ENCODE assay signal across 6 cellular contexts in the genomic region with DNA sequence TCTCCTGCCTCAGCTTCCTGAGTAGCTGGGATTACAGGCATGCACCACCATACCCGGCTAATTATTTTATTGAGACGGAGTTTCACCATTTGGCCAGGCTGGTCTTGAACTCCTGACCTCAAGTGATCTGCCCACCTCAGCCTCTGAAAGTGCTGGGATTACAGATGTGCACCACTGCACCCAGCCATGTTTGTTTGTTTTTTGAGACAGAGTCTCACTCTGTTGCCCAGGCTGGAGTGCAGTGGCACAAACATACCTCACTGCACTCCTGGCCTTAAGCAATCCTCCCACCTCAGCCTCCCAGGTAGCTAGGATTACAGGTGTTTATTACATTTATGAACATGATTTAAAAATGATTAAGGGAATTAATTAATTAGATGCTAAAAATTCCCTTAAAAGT. TPM values are rescaled to one million over a fixed set of nuclear protein-coding genes. Genes with fewer than 3 reads are reported as not detected.
DNase-seq lines count a peak whose midpoint lies in the region; ATAC-seq and TF ChIP-seq lines count a peak whose summit lies in the region.
"Not testable (repeated sequence)": the region's sequence is repeated elsewhere in the genome, so short reads cannot be mapped to it uniquely, and the experiment has no call there.

No MANE protein-coding gene starts in this region.

- H2AK5ac ChIP-seq in IMR-90 (ENCODE audit: low read depth, low read length), result not testable (repeated sequence)

- not testable (repeated sequence) for DNase-seq in IMR-90; RWPE2 (ENCODE audit: low spot score); WTC11 (ENCODE audit: low spot score)
- DNase-seq in left kidney (ENCODE audit: low read depth, low spot score), result peak; percentile 15

- not testable (repeated sequence) for H3K4ac ChIP-seq in IMR-90 (ENCODE audit: low read depth, low read length)

- peak overlapping the region; percentile 68 for H3K27ac ChIP-seq in C4-2B
- H3K27ac ChIP-seq in IMR-90 (ENCODE audit: insufficient read depth, low read length), result not testable (repeated sequence)
- H3K27ac ChIP-seq in RWPE2 (ENCODE audit: poor library complexity, severe bottlenecking), result peak overlapping the region; percentile 94
- peak overlapping the region; percentile 54 for H3K27ac ChIP-seq in subcutaneous abdominal adipose tissue (ENCODE audit: low read depth, low read length)

- not testable (repeated sequence) for H4K5ac ChIP-seq in IMR-90 (ENCODE audit: low read depth, low read length)

- H3K4me2 ChIP-seq in IMR-90 (ENCODE audit: low read depth, low read length), result not testable (repeated sequence)

- not testable (repeated sequence) for H2BK15ac ChIP-seq in IMR-90 (ENCODE audit: low read depth, low read length)

- not testable (repeated sequence) for TF ChIP-seq RAD21 in IMR-90 (IDR thresholded peaks at IDR 0.05; ENCODE audit: low read length)

- not testable (repeated sequence) for H3K4me3 Mint-ChIP-seq in WTC11

- H3K23ac ChIP-seq in IMR-90 (ENCODE audit: low read depth, low read length), result not testable (repeated sequence)

- H3K9me1 ChIP-seq in IMR-90 (ENCODE audit: insufficient read depth, low read length), result not testable (repeated sequence)

- not testable (repeated sequence) for H3K4me3 ChIP-seq in IMR-90 (ENCODE audit: insufficient read depth, low read depth, low read length); RWPE2 (ENCODE audit: severe bottlenecking); subcutaneous abdominal adipose tissue (ENCODE audit: low read depth in 1 of 5, low read length in 5 of 5)

- not testable (repeated sequence) for H4K8ac ChIP-seq in IMR-90 (ENCODE audit: low read depth in 2 of 2, low read length in 2 of 2)

- not testable (repeated sequence) for H3K4me1 Mint-ChIP-seq in WTC11

- in situ Hi-C loops in IMR-90 (cut with MboI; ENCODE audit: low sequenced_read_pairs), result not testable (repeated sequence)

- H2BK120ac ChIP-seq in IMR-90 (ENCODE audit: low read depth, low read length), result not testable (repeated sequence)

- H3K9me3 Mint-ChIP-seq in WTC11, result not testable (repeated sequence)

- H3K27me3 Mint-ChIP-seq in WTC11 (ENCODE audit: low read depth), result not testable (repeated sequence)

- H3K4me1 ChIP-seq in IMR-90 (ENCODE audit: control insufficient read depth, insufficient read depth, low read length), result peaks cover 16% of the 10 kb centered on the region
- peaks cover 65% of the 10 kb centered on the region for H3K4me1 ChIP-seq in RWPE2 (ENCODE audit: insufficient read depth, poor library complexity, severe bottlenecking)
- H3K4me1 ChIP-seq in subcutaneous abdominal adipose tissue (ENCODE audit: control insufficient read depth in 5 of 5, insufficient read depth in 5 of 5, low read length in 5 of 5), result peaks cover 0 to 16% (median 4%) of the 10 kb centered on the region in 5 donors

- not testable (repeated sequence) for H3K14ac ChIP-seq in IMR-90 (replicated peaks; ENCODE audit: low read depth, low read length)

- not testable (repeated sequence) for H3K36me3 ChIP-seq in IMR-90 (ENCODE audit: control insufficient read depth, insufficient read depth, low read length); RWPE2 (ENCODE audit: low read depth); subcutaneous abdominal adipose tissue (ENCODE audit: control insufficient read depth in 5 of 5, insufficient read depth in 5 of 5, low read length in 5 of 5)

- H3K18ac ChIP-seq in IMR-90 (ENCODE audit: low read depth, low read length), result not testable (repeated sequence)

- not testable (repeated sequence) for H2BK20ac ChIP-seq in IMR-90 (ENCODE audit: low read depth, low read length)

- POLR2A ChIA-PET in IMR-90 (lab: Charles Lee; ENCODE audit: unreplicated experiment); WTC11 (lab: Charles Lee): not testable (repeated sequence)

- not testable (repeated sequence) for TF ChIP-seq POLR2A in IMR-90 (IDR thresholded peaks at IDR 0.05; ENCODE audit: low read depth, low read length)

- H2AK9ac ChIP-seq in IMR-90 (replicated peaks; ENCODE audit: low read depth, low read length, poor library complexity), result not testable (repeated sequence)

- H3K9me3 ChIP-seq in IMR-90 (ENCODE audit: control insufficient read depth, insufficient read depth, low read length); RWPE2 (ENCODE audit: severe bottlenecking); subcutaneous abdominal adipose tissue (ENCODE audit: control insufficient read depth in 5 of 5, low read length in 5 of 5): not testable (repeated sequence)

- dilution Hi-C loops in IMR-90 (cut with HindIII; ENCODE audit: low sequenced_read_pairs, unreplicated experiment), result not testable (repeated sequence)

- not testable (repeated sequence) for H2AFZ ChIP-seq in IMR-90 (replicated peaks; ENCODE audit: low read length, poor library complexity)

- not testable (repeated sequence) for H2BK5ac ChIP-seq in IMR-90 (ENCODE audit: low read depth, low read length, poor library complexity, severe bottlenecking)

- not testable (repeated sequence) for ATAC-seq in IMR-90 (ENCODE audit: low read depth); RWPE2 (ENCODE audit: low read depth); WTC11

- BruUV-seq in IMR-90 (replicated peaks; lab: Mats Ljungman, UMichigan), result not testable (repeated sequence)

- CTCF ChIA-PET in IMR-90 (lab: Yijun Ruan, JAX) (interaction anchor here (0.8 to 1.1 kb wide), 2 partner anchors 14 to 19 kb away, joined by 3 read pairs; no protein-coding TSS in a partner anchor), WTC11 (lab: Charles Lee) (interaction anchor here (0.8 kb wide), 1 partner anchor 39 kb away, joined by 3 read pairs; no protein-coding TSS in a partner anchor)

- not testable (repeated sequence) for H4K20me1 ChIP-seq in IMR-90 (ENCODE audit: insufficient read depth, low read length)

- 40% methylated on average over 1 of the region's 2 CpGs; no CpG with 5 or more reads in 1 of the 2 experiments for whole genome bisulfite sequencing in IMR-90 (ENCODE audit: extremely low coverage in 2 of 2, insufficient read length in 1 of 2), 2 experiments

- H3K9ac ChIP-seq in IMR-90 (ENCODE audit: low read depth, low read length); subcutaneous abdominal adipose tissue (ENCODE audit: low read length in 5 of 5): not testable (repeated sequence)

- H3K56ac ChIP-seq in IMR-90 (ENCODE audit: extremely low read depth, insufficient read depth, low read length), result not testable (repeated sequence)

- not testable (repeated sequence) for TF ChIP-seq CTCF in C4-2B (conservative IDR thresholded peaks at IDR 0.05); IMR-90 (conservative IDR thresholded peaks at IDR 0.05; ENCODE audit: low read depth, low read length); RWPE2 (IDR thresholded peaks at IDR 0.05; ENCODE audit: poor library complexity, severe bottlenecking); WTC11 (IDR thresholded peaks at IDR 0.05)

- not testable (repeated sequence) for H3K36me3 Mint-ChIP-seq in WTC11

- not testable (repeated sequence) for H3K27ac Mint-ChIP-seq in WTC11

- H4K91ac ChIP-seq in IMR-90 (ENCODE audit: insufficient read depth, low read depth, low read length), result 0 out of 2 replicates have a peak overlapping the region, but pooled peaks have one; percentile 7

- intact Hi-C loops in IMR-90 (cut with micrococcal nuclease), result not testable (repeated sequence)

- not testable (repeated sequence) for H3K27me3 ChIP-seq in IMR-90 (ENCODE audit: control insufficient read depth, insufficient read depth, low read length); RWPE2 (ENCODE audit: insufficient read depth, poor library complexity, severe bottlenecking); subcutaneous abdominal adipose tissue (ENCODE audit: control insufficient read depth in 5 of 5, insufficient read depth in 4 of 5, low read length in 5 of 5)

- peaks cover 11 to 38% of the 10 kb centered on the region in 2 experiments; a peak in 3 of 4 replicates for H3K79me1 ChIP-seq in IMR-90 (ENCODE audit: low read depth in 1 of 2, low read length in 2 of 2)

TF ChIP-seq in WTC11, 78 proteins besides CTCF, POLR2A, EP300 and RAD21:
- peak; percentile 4; the same call in 1 of the 2 replicates for TF ChIP-seq ZNF121 (CRISPR knock-in tag; IDR thresholded peaks at IDR 0.05)

RNA-seq across cellular contexts. Expression of a gene that starts 18.3 kb away (rescaled TPM):
- total RNA-seq in IMR-90 (2012; rRNA removed) (22.6 and 35.8 TPM in 2 replicates), WTC11 (2021) (25.9 to 27.7 TPM (median 26.1 TPM) in 3 replicates)
- polyA plus RNA-seq in IMR-90 (2012; rRNA removed), result 18.6 and 21.5 TPM in 2 replicates
- polyA plus RNA-seq in IMR-90 (2012; cell fraction: cytosol; rRNA removed), result 4.9 TPM in 2 replicates
- polyA plus RNA-seq in IMR-90 (2012; cell fraction: nucleus; rRNA removed; ENCODE audit: low replicate concordance), result 3.4 and 15.4 TPM in 2 replicates
